In the genomic region with DNA sequence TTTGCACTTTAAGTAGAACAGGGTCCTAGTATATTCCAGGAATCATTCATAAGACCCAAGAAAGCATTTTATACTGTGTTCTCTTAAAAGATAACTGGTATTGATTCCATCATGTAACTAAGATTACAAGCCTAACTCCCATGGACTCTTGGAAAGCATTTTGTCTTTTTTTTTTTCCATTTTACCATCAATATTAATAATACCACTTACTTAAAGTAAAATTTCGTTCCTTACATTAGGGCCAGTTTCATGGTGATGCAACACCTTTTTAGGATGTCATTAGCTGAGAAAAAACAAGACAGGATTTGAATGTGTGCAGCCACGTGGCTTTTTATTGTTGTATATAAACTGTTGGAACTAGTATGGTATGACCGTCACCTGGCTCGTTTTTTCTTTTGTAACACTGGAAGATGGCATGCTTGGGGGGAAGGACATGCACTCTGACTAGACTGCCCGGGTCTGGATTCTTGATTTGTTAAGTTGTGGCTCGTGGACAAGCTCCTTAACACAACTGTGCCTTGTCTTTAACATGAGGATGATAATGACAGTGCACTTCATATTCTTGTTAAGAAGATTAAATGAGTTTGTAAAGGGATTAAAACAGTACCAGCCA, we compare ENCODE assay signal across 17 cellular contexts. TPM values are rescaled to one million over a fixed set of nuclear protein-coding genes. Genes with fewer than 3 reads are reported as not detected.
DNase-seq lines count a peak whose midpoint lies in the region; ATAC-seq, FAIRE-seq and TF ChIP-seq lines count a peak whose summit lies in the region.
"Had no signal": no experiment of that assay in that cellular context is flagged by ENCODE, and none has a peak within 500 bp of the region (broad histone marks: within the 10 kb centered on the region; RNA-seq: fewer than 3 reads in every experiment).

No MANE protein-coding gene starts in this region.

- dilution Hi-C loops in keratinocyte (cut with MboI; ENCODE audit: extremely low pct_ligation_motif_present, low sequenced_read_pairs) = no loop called here

- peak overlapping the region; percentile 1 for H3K27ac ChIP-seq in keratinocyte (ENCODE audit: control insufficient read depth, insufficient read depth, low read length)
- H3K27ac ChIP-seq: HL-60 had no signal

- POLR2A ChIA-PET in WTC11 (lab: Charles Lee) = interaction anchor here (0.7 kb wide), 1 partner anchor 40 kb away, joined by 4 read pairs; no protein-coding TSS in a partner anchor

- H3K4me3 Mint-ChIP-seq in Calu3 (ENCODE audit: low read depth, unreplicated experiment) (no peak overlapping the region), WTC11 (no peak overlapping the region)
- no peak overlapping the region for H3K4me3 Mint-ChIP-seq in activated naive CD4-positive, alpha-beta T cell treated with anti-CD3 and anti-CD28 coated beads, Interleukin-2, amount 10 ng/mL, durations not matched to agents 7 days and 5 days
- H3K4me3 Mint-ChIP-seq: activated naive CD4-positive, alpha-beta T cell treated with anti-CD3 and anti-CD28 coated beads for 36 hours; B cell; nephron progenitor cell had no signal

- TF ChIP-seq CTCF in Calu3 (IDR thresholded peaks at IDR 0.05; ENCODE audit: unreplicated experiment) (no peak), WTC11 (IDR thresholded peaks at IDR 0.05) (no peak), keratinocyte (optimal IDR thresholded peaks at IDR 0.05 in 1 of 3, IDR thresholded peaks at IDR 0.05 in 1 of 3, conservative IDR thresholded peaks at IDR 0.05 in 1 of 3; ENCODE audit: extremely low read depth in 1 of 3, insufficient read depth in 2 of 3, low read length in 3 of 3) (no peak)

- no peaks in the 10 kb centered on the region for H3K9me1 ChIP-seq in keratinocyte (ENCODE audit: control insufficient read depth, extremely low read depth, insufficient read depth, low read length)

- H3K27ac Mint-ChIP-seq in Calu3 (ENCODE audit: unreplicated experiment) (peak overlapping the region; percentile 68), WTC11 (no peak overlapping the region)
- no peak overlapping the region for H3K27ac Mint-ChIP-seq in activated naive CD4-positive, alpha-beta T cell treated with anti-CD3 and anti-CD28 coated beads, Interleukin-2, amount 10 ng/mL, durations not matched to agents 7 days and 5 days
- H3K27ac Mint-ChIP-seq: activated naive CD4-positive, alpha-beta T cell treated with anti-CD3 and anti-CD28 coated beads for 36 hours; B cell; nephron progenitor cell had no signal

- no peak overlapping the region for H3K9ac ChIP-seq in keratinocyte (ENCODE audit: control insufficient read depth, extremely low read depth, insufficient read depth, low read length)

- CTCF ChIA-PET in Calu3 (lab: Charles Lee) (no interaction called here), WTC11 (lab: Charles Lee) (interaction anchor here (1.6 kb wide), 1 partner anchor 64 kb away, joined by 5 read pairs; no protein-coding TSS in a partner anchor)
- CTCF ChIA-PET in activated naive CD4-positive, alpha-beta T cell treated with anti-CD3 and anti-CD28 coated beads, Interleukin-2, amount 10 ng/mL, durations not matched to agents 7 days and 5 days (lab: Charles Lee) = no interaction called here

- H3K36me3 ChIP-seq in keratinocyte (ENCODE audit: control insufficient read depth in 2 of 2, extremely low read depth in 1 of 2, insufficient read depth in 2 of 2, low read length in 2 of 2) = peaks cover 0 to 1% of the 10 kb centered on the region in 2 experiments

- H3K9me3 Mint-ChIP-seq in Calu3 (ENCODE audit: low read depth, unreplicated experiment) (no peaks in the 10 kb centered on the region), WTC11 (peaks cover 14% of the 10 kb centered on the region)
- H3K9me3 Mint-ChIP-seq in activated naive CD4-positive, alpha-beta T cell treated with anti-CD3 and anti-CD28 coated beads, Interleukin-2, amount 10 ng/mL, durations not matched to agents 7 days and 5 days = peaks cover 1% of the 10 kb centered on the region
- H3K9me3 Mint-ChIP-seq: activated naive CD4-positive, alpha-beta T cell treated with anti-CD3 and anti-CD28 coated beads for 36 hours had no signal

- no peak for DNase-seq in Calu3
- peak; percentile 46 for DNase-seq in LoVo (ENCODE audit: low spot score)
- no peak for DNase-seq in WTC11 (ENCODE audit: low spot score)
- no peak for DNase-seq in keratinocyte (ENCODE audit: low read depth, low spot score)
- DNase-seq in activated effector memory CD4-positive, alpha-beta T cell treated with Interleukin-2 at 50 U/mL for 16 hours = no peak
- DNase-seq in activated naive CD4-positive, alpha-beta T cell treated with anti-CD3 and anti-CD28 coated beads, Interleukin-2, amount 10 ng/mL, durations not matched to agents 7 days and 5 days = no peak
- DNase-seq in NCI-H1694 treated with DMSO at 0.1 percent for 48 hours (lab: John Stamatoyannopoulos, UW) = no peak
- DNase-seq in stimulated activated CD8-positive, alpha-beta memory T cell treated with anti-CD3 and anti-CD28 coated beads, Interleukin-4, amount 100 ng/mL, for 48 hours = no peak
- DNase-seq: activated CD8-positive, alpha-beta memory T cell treated with anti-CD3 and anti-CD28 coated beads, Interleukin-2, amount 50 U/mL, for 4 hours; activated naive CD4-positive, alpha-beta T cell treated with anti-CD3 and anti-CD28 coated beads for 36 hours; Kasumi-1; NCI-H1694; nephron progenitor cell; T-helper 2 cell had no signal

- peaks cover 6% of the 10 kb centered on the region for H4K20me1 ChIP-seq in keratinocyte (ENCODE audit: control insufficient read depth, extremely low read depth, insufficient read depth, low read length)

- H3K4me2 ChIP-seq in keratinocyte (ENCODE audit: control insufficient read depth, extremely low read depth, insufficient read depth, low read depth, low read length) = no peak overlapping the region

- no peak overlapping the region for H3K4me3 ChIP-seq in keratinocyte (ENCODE audit: control insufficient read depth in 2 of 3, extremely low read depth in 1 of 3, insufficient read depth in 2 of 3, low read depth in 1 of 3, low read length in 3 of 3)
- H3K4me3 ChIP-seq: lung had no signal

- H3K36me3 Mint-ChIP-seq in Calu3 (ENCODE audit: insufficient read depth, unreplicated experiment) = peaks cover 5% of the 10 kb centered on the region
- H3K36me3 Mint-ChIP-seq in WTC11 = peaks cover 11% of the 10 kb centered on the region
- no peaks in the 10 kb centered on the region for H3K36me3 Mint-ChIP-seq in activated naive CD4-positive, alpha-beta T cell treated with anti-CD3 and anti-CD28 coated beads, Interleukin-2, amount 10 ng/mL, durations not matched to agents 7 days and 5 days

- H3K79me2 ChIP-seq in keratinocyte (ENCODE audit: control insufficient read depth, insufficient read depth, low read length) = peaks cover 90% of the 10 kb centered on the region

- FAIRE-seq in keratinocyte (lab: Jason Lieb, UNC) = no peak

- no peak for ATAC-seq in WTC11

- no peaks in the 10 kb centered on the region for H3K27me3 ChIP-seq in keratinocyte (ENCODE audit: control insufficient read depth, extremely low read depth, insufficient read depth, low read length)

- no peak overlapping the region for H2AFZ ChIP-seq in keratinocyte (ENCODE audit: control insufficient read depth, low read length)

- H3K4me1 ChIP-seq in keratinocyte (ENCODE audit: control insufficient read depth, extremely low read depth, insufficient read depth, low read length) = peaks cover 11% of the 10 kb centered on the region

- intact Hi-C loops in Calu3 (cut with micrococcal nuclease; ENCODE audit: unreplicated experiment) = no loop called here

- H3K4me1 Mint-ChIP-seq in Calu3 (ENCODE audit: low read depth, unreplicated experiment) (peaks cover 30% of the 10 kb centered on the region), WTC11 (peaks cover 9% of the 10 kb centered on the region)
- H3K4me1 Mint-ChIP-seq in activated naive CD4-positive, alpha-beta T cell treated with anti-CD3 and anti-CD28 coated beads, Interleukin-2, amount 10 ng/mL, durations not matched to agents 7 days and 5 days = peaks cover 3% of the 10 kb centered on the region
- H3K4me1 Mint-ChIP-seq: B cell, nephron progenitor cell had no signal

- BruUV-seq in Calu3 (replicated peaks; lab: Mats Ljungman, UMichigan) = no TSS peak

- no peaks in the 10 kb centered on the region for H3K9me3 ChIP-seq in keratinocyte (ENCODE audit: control insufficient read depth, low read depth, low read length)

- H3K27me3 Mint-ChIP-seq in Calu3 (ENCODE audit: unreplicated experiment) (no peaks in the 10 kb centered on the region), WTC11 (ENCODE audit: low read depth) (no peaks in the 10 kb centered on the region)
- H3K27me3 Mint-ChIP-seq in activated naive CD4-positive, alpha-beta T cell treated with anti-CD3 and anti-CD28 coated beads, Interleukin-2, amount 10 ng/mL, durations not matched to agents 7 days and 5 days = no peaks in the 10 kb centered on the region
- H3K27me3 Mint-ChIP-seq: B cell had no signal

TF ChIP-seq in WTC11, 78 proteins besides CTCF, POLR2A, EP300 and RAD21:
- TF ChIP-seq, protein P1, sequence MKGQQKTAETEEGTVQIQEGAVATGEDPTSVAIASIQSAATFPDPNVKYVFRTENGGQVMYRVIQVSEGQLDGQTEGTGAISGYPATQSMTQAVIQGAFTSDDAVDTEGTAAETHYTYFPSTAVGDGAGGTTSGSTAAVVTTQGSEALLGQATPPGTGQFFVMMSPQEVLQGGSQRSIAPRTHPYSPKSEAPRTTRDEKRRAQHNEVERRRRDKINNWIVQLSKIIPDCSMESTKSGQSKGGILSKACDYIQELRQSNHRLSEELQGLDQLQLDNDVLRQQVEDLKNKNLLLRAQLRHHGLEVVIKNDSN (CRISPR knock-in tag; IDR thresholded peaks at IDR 0.05) = no peak
- TF ChIP-seq GABPB1 (CRISPR knock-in tag; IDR thresholded peaks at IDR 0.05) (peak; percentile 67), ZBTB21 (CRISPR knock-in tag; IDR thresholded peaks at IDR 0.05; ENCODE audit: borderline replicate concordance) (no peak)
- TF ChIP-seq, protein P2, sequence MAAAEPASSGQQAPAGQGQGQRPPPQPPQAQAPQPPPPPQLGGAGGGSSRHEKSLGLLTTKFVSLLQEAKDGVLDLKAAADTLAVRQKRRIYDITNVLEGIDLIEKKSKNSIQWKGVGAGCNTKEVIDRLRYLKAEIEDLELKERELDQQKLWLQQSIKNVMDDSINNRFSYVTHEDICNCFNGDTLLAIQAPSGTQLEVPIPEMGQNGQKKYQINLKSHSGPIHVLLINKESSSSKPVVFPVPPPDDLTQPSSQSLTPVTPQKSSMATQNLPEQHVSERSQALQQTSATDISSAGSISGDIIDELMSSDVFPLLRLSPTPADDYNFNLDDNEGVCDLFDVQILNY (CRISPR knock-in tag; IDR thresholded peaks at IDR 0.05) = no peak

RNA-seq across cellular contexts. Expression of a gene that starts 42.1 kb away (rescaled TPM):
- total RNA-seq in Calu3 (2022) = 67.0 and 67.5 TPM in 2 replicates
- 30.2 to 37.7 TPM (median 33.8 TPM) in 3 replicates for total RNA-seq in WTC11 (2021)
- polyA plus RNA-seq in keratinocyte = 61.1 to 78.5 TPM (median 76.0 TPM) in 3 replicates
- 59.0 TPM for polyA plus RNA-seq in keratinocyte (2011; ENCODE audit: low read depth)
- 52.8 and 93.6 TPM in 2 replicates for polyA plus RNA-seq in keratinocyte (2011; cell fraction: cytosol; rRNA removed)
- 93.4 and 98.3 TPM in 2 replicates for polyA plus RNA-seq in keratinocyte (2011; cell fraction: nucleus; rRNA removed)
- polyA plus RNA-seq in keratinocyte (2012; ENCODE audit: low replicate concordance) = 30.7 and 46.7 TPM in 2 replicates
- 56.9 to 165 TPM (median 88.6 TPM) in 3 replicates for polyA minus RNA-seq in keratinocyte
- polyA minus RNA-seq in keratinocyte (2011; cell fraction: cytosol; rRNA and poly(A)+ RNA removed) = 60.8 TPM
- 87.8 and 145 TPM in 2 replicates for polyA minus RNA-seq in keratinocyte (2011; cell fraction: nucleus; rRNA and poly(A)+ RNA removed)
